In genomic region chr11:4027746-4028145, GRCh38 we compare ENCODE assay signal across 17 cellular contexts.
"Had no signal": no experiment of that assay in that cellular context is flagged by ENCODE, and none has a peak within 500 bp of the region (broad histone marks: within the 10 kb centered on the region; RNA-seq: fewer than 3 reads in every experiment).

No MANE protein-coding gene starts in this region.

- H3K27me3 ChIP-seq: right lobe of liver, upper lobe of left lung had no signal

- H3K4me3 Mint-ChIP-seq: central memory CD8-positive, alpha-beta T cell; natural killer cell treated with Interleukin-12 subunit alpha and Interleukin-12 subunit beta and Interleukin-15 and Interleukin-18, amount 100 ng/mL, for 72 hours had no signal

- ATAC-seq: activated CD4-positive, CD25-positive, alpha-beta regulatory T cell treated with anti-CD3 and anti-CD28 coated beads, Interleukin-2, amount 50 U/mL, for 24 hours; mucosa of descending colon; natural killer cell treated with Interleukin-12 subunit alpha and Interleukin-12 subunit beta and Interleukin-15 and Interleukin-18, amount 100 ng/mL, for 72 hours; right lobe of liver; stimulated activated naive CD8-positive, alpha-beta T cell treated with anti-CD3 and anti-CD28 coated beads, Interleukin-15, Interleukin-2, amounts not matched to agents 100 U/mL and 50 U/mL, for 24 hours had no signal

- H3K36me3 ChIP-seq: right lobe of liver, upper lobe of left lung had no signal

- DNase-seq: activated effector memory CD4-positive, alpha-beta T cell treated with Interleukin-2 at 50 U/mL for 16 hours; activated naive CD4-positive, alpha-beta T cell treated with anti-CD3 and anti-CD28 coated beads, Interleukin-2, amount 50 U/mL, for 16 hours; activated T-cell treated with anti-CD3 and anti-CD28 coated beads, Interleukin-2, amount 50 U/mL, for 1 hour; amniotic stem cell; cortex of kidney; effector CD4-positive, alpha-beta T cell; islet precursor cell; mucosa of descending colon; nucleus accumbens; right lobe of liver; stimulated activated naive CD8-positive, alpha-beta T cell treated with anti-CD3 and anti-CD28 coated beads, Interleukin-15, Interleukin-2, amounts not matched to agents 100 U/mL and 50 U/mL, for 24 hours; upper lobe of left lung had no signal

- H3K9me3 ChIP-seq: mucosa of descending colon, right lobe of liver, upper lobe of left lung had no signal

- H3K27me3 Mint-ChIP-seq: central memory CD8-positive, alpha-beta T cell; natural killer cell treated with Interleukin-12 subunit alpha and Interleukin-12 subunit beta and Interleukin-15 and Interleukin-18, amount 100 ng/mL, for 72 hours had no signal

- H3K4me3 ChIP-seq: lung, mucosa of descending colon, right lobe of liver, upper lobe of left lung had no signal

- H3K9me3 Mint-ChIP-seq: central memory CD8-positive, alpha-beta T cell had no signal

- FAIRE-seq: frontal cortex had no signal

- H3K27ac ChIP-seq: right lobe of liver had no signal
